2 cellular contexts compared by ENCODE assay signal in genomic region chr4:56445699-56446098, GRCh38.
A peak's percentile ranks its signal among the peaks of the same experiment; 100 is the strongest.
TF ChIP-seq lines count a peak whose summit lies in the region.

No MANE protein-coding gene starts in this region.

TF ChIP-seq in HCT116, 20 proteins besides CTCF, POLR2A, EP300 and RAD21:
- TF ChIP-seq ZNF274 (IDR thresholded peaks at IDR 0.05; ENCODE audit: low read depth, low read length) (no peak), ZFX (IDR thresholded peaks at IDR 0.05) (no peak), CEBPB (IDR thresholded peaks at IDR 0.05; ENCODE audit: low read depth) (peak; percentile 63), SRF (IDR thresholded peaks at IDR 0.05; ENCODE audit: low read depth) (no peak), CBX3 (IDR thresholded peaks at IDR 0.05; ENCODE audit: low read depth) (no peak)
- TF ChIP-seq, protein P1, sequence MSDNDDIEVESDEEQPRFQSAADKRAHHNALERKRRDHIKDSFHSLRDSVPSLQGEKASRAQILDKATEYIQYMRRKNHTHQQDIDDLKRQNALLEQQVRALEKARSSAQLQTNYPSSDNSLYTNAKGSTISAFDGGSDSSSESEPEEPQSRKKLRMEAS (IDR thresholded peaks at IDR 0.05) = no peak
- TF ChIP-seq, protein P2, sequence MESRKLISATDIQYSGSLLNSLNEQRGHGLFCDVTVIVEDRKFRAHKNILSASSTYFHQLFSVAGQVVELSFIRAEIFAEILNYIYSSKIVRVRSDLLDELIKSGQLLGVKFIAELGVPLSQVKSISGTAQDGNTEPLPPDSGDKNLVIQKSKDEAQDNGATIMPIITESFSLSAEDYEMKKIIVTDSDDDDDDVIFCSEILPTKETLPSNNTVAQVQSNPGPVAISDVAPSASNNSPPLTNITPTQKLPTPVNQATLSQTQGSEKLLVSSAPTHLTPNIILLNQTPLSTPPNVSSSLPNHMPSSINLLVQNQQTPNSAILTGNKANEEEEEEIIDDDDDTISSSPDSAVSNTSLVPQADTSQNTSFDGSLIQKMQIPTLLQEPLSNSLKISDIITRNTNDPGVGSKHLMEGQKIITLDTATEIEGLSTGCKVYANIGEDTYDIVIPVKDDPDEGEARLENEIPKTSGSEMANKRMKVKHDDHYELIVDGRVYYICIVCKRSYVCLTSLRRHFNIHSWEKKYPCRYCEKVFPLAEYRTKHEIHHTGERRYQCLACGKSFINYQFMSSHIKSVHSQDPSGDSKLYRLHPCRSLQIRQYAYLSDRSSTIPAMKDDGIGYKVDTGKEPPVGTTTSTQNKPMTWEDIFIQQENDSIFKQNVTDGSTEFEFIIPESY (IDR thresholded peaks at IDR 0.05; ENCODE audit: extremely low read depth, insufficient replicate concordance, low read length) = no peak

TF ChIP-seq in K562, 482 proteins besides CTCF, POLR2A, EP300 and RAD21:
- TF ChIP-seq CEBPG (CRISPR knock-in tag; IDR thresholded peaks at IDR 0.05) = peak; percentile 54; the same call in 1 of the 2 replicates
- peak; percentile 53 to 93 for TF ChIP-seq CEBPG (tag; conservative IDR thresholded peaks at IDR 0.05 in 1 of 2, IDR thresholded peaks at IDR 0.05 in 1 of 2)
- TF ChIP-seq, protein P3, sequence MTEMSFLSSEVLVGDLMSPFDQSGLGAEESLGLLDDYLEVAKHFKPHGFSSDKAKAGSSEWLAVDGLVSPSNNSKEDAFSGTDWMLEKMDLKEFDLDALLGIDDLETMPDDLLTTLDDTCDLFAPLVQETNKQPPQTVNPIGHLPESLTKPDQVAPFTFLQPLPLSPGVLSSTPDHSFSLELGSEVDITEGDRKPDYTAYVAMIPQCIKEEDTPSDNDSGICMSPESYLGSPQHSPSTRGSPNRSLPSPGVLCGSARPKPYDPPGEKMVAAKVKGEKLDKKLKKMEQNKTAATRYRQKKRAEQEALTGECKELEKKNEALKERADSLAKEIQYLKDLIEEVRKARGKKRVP (CRISPR knock-in tag; IDR thresholded peaks at IDR 0.05) = peak; percentile 37; the same call in 1 of the 2 replicates
- TF ChIP-seq ESRRA (IDR thresholded peaks at IDR 0.05; ENCODE audit: borderline replicate concordance, low read depth) = no peak
- TF ChIP-seq ATF3 (IDR thresholded peaks at IDR 0.05) = peak; percentile 46; the same call in 1 of the 2 replicates
- no peak for TF ChIP-seq ATF3 (CRISPR knock-in tag; conservative IDR thresholded peaks at IDR 0.05)
- TF ChIP-seq ZNF584 (CRISPR knock-in tag; IDR thresholded peaks at IDR 0.05; ENCODE audit: low read depth) = 0 out of 2 replicates have a peak, but pooled peaks have one; percentile 45
- TF ChIP-seq POLR2H (tag; IDR thresholded peaks at IDR 0.05; ENCODE audit: low read depth) = peak; percentile 28; the same call in 1 of the 2 replicates
